Comparison of ENCODE assay signal across 22 cellular contexts in genomic region chr6:24699521-24700359, GRCh38. TPM values are rescaled to one million over a fixed set of nuclear protein-coding genes. Genes with fewer than 3 reads are reported as not detected.
DNase-seq lines count a peak whose midpoint lies in the region; ATAC-seq, FAIRE-seq and TF ChIP-seq lines count a peak whose summit lies in the region.
"Had no signal": no experiment of that assay in that cellular context is flagged by ENCODE, and none has a peak within 500 bp of the region (broad histone marks: within the 10 kb centered on the region; RNA-seq: fewer than 3 reads in every experiment).

No MANE protein-coding gene starts in this region.

- TF ChIP-seq POLR2A in K562 (conservative IDR thresholded peaks at IDR 0.05), result no peak

- no peaks in the 10 kb centered on the region for H3K27me3 Mint-ChIP-seq in T-helper 1 cell treated with Interleukin-12 subunit alpha and Interleukin-12 subunit beta and Interleukin-4 antibody, amounts not matched to agents 30 μg/mL and 1 μg/mL, for 36 hours (ENCODE audit: low read depth)
- H3K27me3 Mint-ChIP-seq in CD4-positive, alpha-beta memory T cell, result no peaks in the 10 kb centered on the region
- no peaks in the 10 kb centered on the region for H3K27me3 Mint-ChIP-seq in naive thymus-derived CD8-positive, alpha-beta T cell
- H3K27me3 Mint-ChIP-seq: activated naive CD8-positive, alpha-beta T cell treated with anti-CD3 and anti-CD28 coated beads, Interleukin-2, amount 10 ng/mL, durations not matched to agents 7 days and 5 days; effector memory CD8-positive, alpha-beta T cell had no signal

- no peaks in the 10 kb centered on the region for H3K9me3 ChIP-seq in CD4-positive, alpha-beta memory T cell (ENCODE audit: control insufficient read depth in 1 of 2, low read length in 2 of 2)
- no peaks in the 10 kb centered on the region for H3K9me3 ChIP-seq in K562 (replicated peaks; ENCODE audit: control insufficient read depth, insufficient read depth, low read depth, low read length)
- H3K9me3 ChIP-seq: BLaER1 treated with 17β-estradiol and CSF1 and Interleukin-3, amounts not matched to agents 10 nM and 100 nM had no signal

- H3K9ac ChIP-seq in K562 (ENCODE audit: insufficient read depth in 1 of 2, low read depth in 2 of 2, low read length in 2 of 2), result no peak overlapping the region
- H3K9ac ChIP-seq: BLaER1 treated with 17β-estradiol and CSF1 and Interleukin-3, amounts not matched to agents 10 nM and 100 nM; parathyroid adenoma had no signal

- CTCF ChIA-PET in CD4-positive, alpha-beta memory T cell (lab: Charles Lee; ENCODE audit: partially characterized antibody), result interaction anchor here (1.1 to 13.2 kb wide), 2 partner anchors 45 to 118 kb away, joined by 3 to 185 read pairs; no protein-coding TSS in a partner anchor
- CTCF ChIA-PET in K562 (lab: Yijun Ruan, JAX; ENCODE audit: low intra/inter-chr PET ratio), result interaction anchor here (0.5 to 0.6 kb wide), 2 partner anchors 123 to 564 kb away, joined by 3 read pairs; no protein-coding TSS in a partner anchor

- peak overlapping the region; percentile 46 for H3K27ac Mint-ChIP-seq in T-helper 1 cell treated with Interleukin-12 subunit alpha and Interleukin-12 subunit beta and Interleukin-4 antibody, amounts not matched to agents 30 μg/mL and 1 μg/mL, for 36 hours
- H3K27ac Mint-ChIP-seq in CD4-positive, alpha-beta memory T cell, result peak overlapping the region in 5 of 7 donors; percentile 19 to 82 (median 43)
- H3K27ac Mint-ChIP-seq in naive thymus-derived CD8-positive, alpha-beta T cell, result peak overlapping the region in 9 of 10 donors; percentile 18 to 81 (median 63)
- H3K27ac Mint-ChIP-seq: activated naive CD8-positive, alpha-beta T cell treated with anti-CD3 and anti-CD28 coated beads, Interleukin-2, amount 10 ng/mL, durations not matched to agents 7 days and 5 days had no signal

- no peak for ATAC-seq in K562
- no peak for ATAC-seq in naive thymus-derived CD8-positive, alpha-beta T cell
- ATAC-seq in HG03432 (IDR thresholded peaks at IDR 0.05; ENCODE audit: unreplicated experiment), result no peak
- ATAC-seq in HG03460 (IDR thresholded peaks at IDR 0.05; ENCODE audit: unreplicated experiment), result no peak
- no peak for ATAC-seq in GM21723 (IDR thresholded peaks at IDR 0.05; ENCODE audit: unreplicated experiment)
- ATAC-seq: effector memory CD8-positive, alpha-beta T cell had no signal

- TF ChIP-seq RAD21 in K562 (CRISPR knock-in tag; conservative IDR thresholded peaks at IDR 0.05 in 1 of 2, IDR thresholded peaks at IDR 0.05 in 1 of 2), result no peak

- TF ChIP-seq EP300 in K562 (IDR thresholded peaks at IDR 0.05; ENCODE audit: low read length), result no peak

- intact Hi-C loops in CD4-positive, alpha-beta memory T cell (cut with micrococcal nuclease), result loop anchor here (5.0 to 10.0 kb wide), 3 partner anchors 32 to 318 kb away; partner anchors contain the start of genes ACOT13, ALDH5A1 and TDP2
- intact Hi-C loops in K562 (cut with micrococcal nuclease), result loop anchor here (5.0 kb wide), 1 partner anchor 373 kb away; no protein-coding TSS in a partner anchor

- H3K4me2 ChIP-seq in K562 (ENCODE audit: insufficient read depth, low read length), result no peak overlapping the region
- H3K4me2 ChIP-seq: BLaER1 treated with 17β-estradiol and CSF1 and Interleukin-3, amounts not matched to agents 10 nM and 100 nM had no signal

- H4K20me1 ChIP-seq in K562 (replicated peaks; ENCODE audit: control insufficient read depth, insufficient read depth, low read length), result 0 out of 2 replicates have a peak, but pooled peaks cover 3% of the 10 kb centered on the region

- H3K36me3 ChIP-seq in CD4-positive, alpha-beta memory T cell (ENCODE audit: insufficient read depth, low read length), result peaks cover 22% of the 10 kb centered on the region
- peaks cover 57% of the 10 kb centered on the region for H3K36me3 ChIP-seq in K562 (ENCODE audit: control insufficient read depth, insufficient read depth, low read length)

- peaks cover 11% of the 10 kb centered on the region for H3K4me1 Mint-ChIP-seq in T-helper 1 cell treated with Interleukin-12 subunit alpha and Interleukin-12 subunit beta and Interleukin-4 antibody, amounts not matched to agents 30 μg/mL and 1 μg/mL, for 36 hours (ENCODE audit: low read depth)
- H3K4me1 Mint-ChIP-seq in CD4-positive, alpha-beta memory T cell, result peaks cover 5 to 23% (median 13%) of the 10 kb centered on the region in 4 donors
- H3K4me1 Mint-ChIP-seq in naive thymus-derived CD8-positive, alpha-beta T cell, result peaks cover 15 to 41% (median 35%) of the 10 kb centered on the region in 4 donors

- peaks cover 35% of the 10 kb centered on the region for H3K36me3 Mint-ChIP-seq in T-helper 1 cell treated with Interleukin-12 subunit alpha and Interleukin-12 subunit beta and Interleukin-4 antibody, amounts not matched to agents 30 μg/mL and 1 μg/mL, for 36 hours (ENCODE audit: low read depth)
- H3K36me3 Mint-ChIP-seq in CD4-positive, alpha-beta memory T cell, result peaks cover 5 to 37% of the 10 kb centered on the region in 2 donors
- peaks cover 0 to 49% (median 0%) of the 10 kb centered on the region in 3 donors for H3K36me3 Mint-ChIP-seq in naive thymus-derived CD8-positive, alpha-beta T cell

- no peaks in the 10 kb centered on the region for H3K4me1 ChIP-seq in CD4-positive, alpha-beta memory T cell (ENCODE audit: insufficient read depth, low read length)
- H3K4me1 ChIP-seq in K562 (replicated peaks in 1 of 2; ENCODE audit: control insufficient read depth in 2 of 2, insufficient read depth in 2 of 2, low read length in 2 of 2), result no peaks in the 10 kb centered on the region
- H3K4me1 ChIP-seq: BLaER1 treated with 17β-estradiol and CSF1 and Interleukin-3, amounts not matched to agents 10 nM and 100 nM; parathyroid adenoma had no signal

- no peaks in the 10 kb centered on the region for H3K9me1 ChIP-seq in K562 (ENCODE audit: control insufficient read depth, insufficient read depth, low read length)

- WGBS in K562 (ENCODE audit: insufficient coverage, low coverage, missing lambda C conversion rate), result 55% methylated on average over 3 of the region's 3 CpGs

- H3K79me2 ChIP-seq in K562 (ENCODE audit: control insufficient read depth, insufficient read depth, low read length), result no peaks in the 10 kb centered on the region
- H3K79me2 ChIP-seq: parathyroid adenoma had no signal

- no peaks in the 10 kb centered on the region for H3K9me3 Mint-ChIP-seq in T-helper 1 cell treated with Interleukin-12 subunit alpha and Interleukin-12 subunit beta and Interleukin-4 antibody, amounts not matched to agents 30 μg/mL and 1 μg/mL, for 36 hours
- H3K9me3 Mint-ChIP-seq in CD4-positive, alpha-beta memory T cell, result no peaks in the 10 kb centered on the region
- H3K9me3 Mint-ChIP-seq in naive thymus-derived CD8-positive, alpha-beta T cell, result no peaks in the 10 kb centered on the region
- H3K9me3 Mint-ChIP-seq: activated naive CD8-positive, alpha-beta T cell treated with anti-CD3 and anti-CD28 coated beads, Interleukin-2, amount 10 ng/mL, durations not matched to agents 7 days and 5 days; effector memory CD8-positive, alpha-beta T cell had no signal

- H3K4me3 Mint-ChIP-seq in T-helper 1 cell treated with Interleukin-12 subunit alpha and Interleukin-12 subunit beta and Interleukin-4 antibody, amounts not matched to agents 30 μg/mL and 1 μg/mL, for 36 hours, result no peak overlapping the region
- no peak overlapping the region for H3K4me3 Mint-ChIP-seq in CD4-positive, alpha-beta memory T cell
- H3K4me3 Mint-ChIP-seq in naive thymus-derived CD8-positive, alpha-beta T cell, result no peak overlapping the region
- H3K4me3 Mint-ChIP-seq: activated naive CD8-positive, alpha-beta T cell treated with anti-CD3 and anti-CD28 coated beads, Interleukin-2, amount 10 ng/mL, durations not matched to agents 7 days and 5 days; effector memory CD8-positive, alpha-beta T cell had no signal

- POLR2A ChIA-PET in CD4-positive, alpha-beta memory T cell (lab: Charles Lee; ENCODE audit: partially characterized antibody), result interaction anchor here (0.7 kb wide), 1 partner anchor 189 kb away, joined by 3 read pairs; no protein-coding TSS in a partner anchor
- POLR2A ChIA-PET in K562 (lab: Yijun Ruan, JAX), result interaction anchor here (0.9 to 2.5 kb wide), 4 partner anchors 8 to 114 kb away, joined by 3 to 9 read pairs (median 4); no protein-coding TSS in a partner anchor
- POLR2A ChIA-PET in naive thymus-derived CD8-positive, alpha-beta T cell (lab: Charles Lee), result interaction anchor here (0.7 kb wide), 2 partner anchors 38 to 178 kb away, joined by 3 to 6 read pairs; no protein-coding TSS in a partner anchor

- H3K4me3 ChIP-seq in CD4-positive, alpha-beta memory T cell (ENCODE audit: low read length in 2 of 2), result no peak overlapping the region
- H3K4me3 ChIP-seq in K562, result no peak overlapping the region
- H3K4me3 ChIP-seq: BLaER1 treated with 17β-estradiol and CSF1 and Interleukin-3, amounts not matched to agents 10 nM and 100 nM had no signal

- no peak for FAIRE-seq in K562 (lab: Jason Lieb, UNC)

- no peaks in the 10 kb centered on the region for H3K27me3 ChIP-seq in CD4-positive, alpha-beta memory T cell (ENCODE audit: insufficient read depth, low read length)
- no peaks in the 10 kb centered on the region for H3K27me3 ChIP-seq in K562 (ENCODE audit: control insufficient read depth in 2 of 2, insufficient read depth in 2 of 2, low read length in 2 of 2)
- H3K27me3 ChIP-seq: BLaER1 treated with 17β-estradiol and CSF1 and Interleukin-3, amounts not matched to agents 10 nM and 100 nM had no signal

- DNase-seq in T-helper 1 cell (no peak), K562 (ENCODE audit: extremely low read depth in 1 of 4, low spot score in 3 of 4) (no peak)
- DNase-seq in CD4-positive, alpha-beta memory T cell, result no peak
- no peak for DNase-seq in naive thymus-derived CD8-positive, alpha-beta T cell
- DNase-seq: activated naive CD8-positive, alpha-beta T cell treated with anti-CD3 and anti-CD28 coated beads, Interleukin-2, amount 10 ng/mL, durations not matched to agents 7 days and 5 days; central memory CD4-positive, alpha-beta T cell; DND-41; effector memory CD8-positive, alpha-beta T cell; left cardiac atrium; NCI-H2029 treated with DMSO at 0.1 percent for 48 hours; NCI-H510A; SIG-M5; stimulated activated CD4-positive, alpha-beta T cell treated with anti-CD3 and anti-CD28 coated beads, Interleukin-4, amount 100 ng/mL, for 24 hours; T1000; trophoblast cell had no signal

- no peak overlapping the region for H2AFZ ChIP-seq in K562 (ENCODE audit: low read depth, low read length)
- H2AFZ ChIP-seq: parathyroid adenoma had no signal

- TF ChIP-seq CTCF in K562 (IDR thresholded peaks at IDR 0.05 in 2 of 3, conservative IDR thresholded peaks at IDR 0.05 in 1 of 3; ENCODE audit: insufficient read depth in 2 of 3, low read depth in 1 of 3, low read length in 3 of 3), result no peak

- no TSS peak for BruUV-seq in K562 (replicated peaks; lab: Mats Ljungman, UMichigan)

- in situ Hi-C loops in K562 (cut with MboI), result loop anchor here (5.0 kb wide), 1 partner anchor 117 kb away; no protein-coding TSS in a partner anchor

- no peak overlapping the region for H3K27ac ChIP-seq in CD4-positive, alpha-beta memory T cell (ENCODE audit: low read depth, low read length)
- H3K27ac ChIP-seq in K562 (ENCODE audit: extremely low read depth, low read depth, low read length), result no peak overlapping the region
- H3K27ac ChIP-seq: 22Rv1; BLaER1 treated with 17β-estradiol and CSF1 and Interleukin-3, amounts not matched to agents 10 nM and 100 nM; parathyroid adenoma had no signal

RNA-seq across cellular contexts. Expression of gene C6orf62, which starts 19.2 kb away (rescaled TPM):
- 100 to 1,000 TPM; 173 to 176 TPM for total RNA-seq in CD4-positive, alpha-beta memory T cell
- polyA plus RNA-seq in CD4-positive, alpha-beta memory T cell, result 100 to 1,000 TPM in 1 of 2 donors, 10 to 100 TPM in 1; 90.1 to 125 TPM
- total RNA-seq in K562 (2011; cell fraction: chromatin; rRNA removed; ENCODE audit: low replicate concordance), result 43.5 and 83.8 TPM in 2 replicates
- 36.7 and 38.0 TPM in 2 replicates for total RNA-seq in K562 (2011; cell fraction: nucleolus; rRNA removed)
- 66.0 and 93.1 TPM in 2 replicates for total RNA-seq in K562 (2011; cell fraction: nucleoplasm; rRNA removed)
- total RNA-seq in K562 (2014; rRNA removed) (48.5 and 52.9 TPM in 2 replicates), K562 (2014; rRNA removed; fragmentation: Illumina TruSeq; extraction: Trizol) (110 and 124 TPM in 2 replicates), K562 (2015; rRNA removed; fragmentation: Illumina TruSeq; extraction: Trizol) (111 and 113 TPM in 2 replicates), K562 (2021) (113 and 117 TPM in 2 replicates)
- polyA plus RNA-seq in K562 (2011; rRNA removed) (76.7 and 105 TPM in 2 replicates), K562 (2014; fragmentation: Illumina TruSeq; extraction: Trizol) (86.2 and 111 TPM in 2 replicates), K562 (2014; fragmentation: Nextera tagmentation; extraction: Ambion mirVana) (100 to 1,000 TPM; 355 to 579 TPM), K562 (2014; rRNA removed) (56.8 and 65.6 TPM in 2 replicates)
- 37.7 and 38.4 TPM in 2 replicates for polyA plus RNA-seq in K562 (2011; cell fraction: cytosol; rRNA removed)
- 55.2 and 65.3 TPM in 2 replicates for polyA plus RNA-seq in K562 (2011; cell fraction: nucleus; rRNA removed)
- 55.2 and 66.1 TPM in 2 replicates for polyA plus RNA-seq in K562 (2012)
- 117 and 150 TPM in 2 replicates for polyA minus RNA-seq in K562 (2011; rRNA and poly(A)+ RNA removed)
- polyA minus RNA-seq in K562 (2011; cell fraction: cytosol; rRNA and poly(A)+ RNA removed), result 41.9 and 92.5 TPM in 2 replicates
- polyA minus RNA-seq in K562 (2011; cell fraction: nucleus; rRNA and poly(A)+ RNA removed), result 37.2 and 54.4 TPM in 2 replicates
- 100 to 1,000 TPM; 188 to 190 TPM for total RNA-seq in naive thymus-derived CD8-positive, alpha-beta T cell
- polyA plus RNA-seq in naive thymus-derived CD8-positive, alpha-beta T cell, result 100 to 1,000 TPM in 2 of 3 donors, 10 to 100 TPM in 1; 81.5 to 126 (median 101) TPM

RNA-seq across cellular contexts. Expression of gene ACOT13, which starts 32.9 kb away (rescaled TPM):
- 10 to 100 TPM; 11.1 to 12.5 TPM for total RNA-seq in CD4-positive, alpha-beta memory T cell
- polyA plus RNA-seq in CD4-positive, alpha-beta memory T cell, result 10 to 100 TPM; 17.3 to 19.3 TPM
- total RNA-seq in K562 (2011; cell fraction: chromatin; rRNA removed; ENCODE audit: low replicate concordance), result 4.4 and 16.0 TPM in 2 replicates
- total RNA-seq in K562 (2011; cell fraction: nucleolus; rRNA removed), result 4.3 TPM in 2 replicates
- 6.1 and 11.8 TPM in 2 replicates for total RNA-seq in K562 (2011; cell fraction: nucleoplasm; rRNA removed)
- total RNA-seq in K562 (2014; rRNA removed) (14.1 and 20.9 TPM in 2 replicates), K562 (2014; rRNA removed; fragmentation: Illumina TruSeq; extraction: Trizol) (65.7 and 75.7 TPM in 2 replicates), K562 (2015; rRNA removed; fragmentation: Illumina TruSeq; extraction: Trizol) (46.3 and 49.2 TPM in 2 replicates), K562 (2021) (57.9 and 58.1 TPM in 2 replicates)
- polyA plus RNA-seq in K562 (2011; rRNA removed) (99.7 and 129 TPM in 2 replicates), K562 (2014; fragmentation: Illumina TruSeq; extraction: Trizol) (72.2 and 82.8 TPM in 2 replicates), K562 (2014; fragmentation: Nextera tagmentation; extraction: Ambion mirVana) (100 to 1,000 TPM; 106 to 127 TPM), K562 (2014; rRNA removed) (37.6 and 40.4 TPM in 2 replicates)
- polyA plus RNA-seq in K562 (2011; cell fraction: cytosol; rRNA removed), result 24.7 and 40.8 TPM in 2 replicates
- polyA plus RNA-seq in K562 (2011; cell fraction: nucleus; rRNA removed), result 11.4 and 19.8 TPM in 2 replicates
- polyA plus RNA-seq in K562 (2012), result 54.7 and 56.0 TPM in 2 replicates
- 48.9 and 54.5 TPM in 2 replicates for polyA minus RNA-seq in K562 (2011; rRNA and poly(A)+ RNA removed)
- 13.7 and 18.1 TPM in 2 replicates for polyA minus RNA-seq in K562 (2011; cell fraction: cytosol; rRNA and poly(A)+ RNA removed)
- 3.6 and 6.2 TPM in 2 replicates for polyA minus RNA-seq in K562 (2011; cell fraction: nucleus; rRNA and poly(A)+ RNA removed)
- 10 to 100 TPM; 10.8 to 11.0 TPM for total RNA-seq in naive thymus-derived CD8-positive, alpha-beta T cell
- 10 to 100 TPM; 16.5 to 19.0 (median 16.5) TPM for polyA plus RNA-seq in naive thymus-derived CD8-positive, alpha-beta T cell

RNA-seq across cellular contexts. Expression of gene TDP2, which starts 33.0 kb away (rescaled TPM):
- total RNA-seq in CD4-positive, alpha-beta memory T cell, result 10 to 100 TPM; 72.8 to 74.3 TPM
- polyA plus RNA-seq in CD4-positive, alpha-beta memory T cell, result 10 to 100 TPM; 43.4 to 62.2 TPM
- total RNA-seq in K562 (2011; cell fraction: chromatin; rRNA removed; ENCODE audit: low replicate concordance), result 36.5 and 52.5 TPM in 2 replicates
- 30.2 and 34.3 TPM in 2 replicates for total RNA-seq in K562 (2011; cell fraction: nucleolus; rRNA removed)
- total RNA-seq in K562 (2011; cell fraction: nucleoplasm; rRNA removed), result 41.6 and 42.5 TPM in 2 replicates
- 29.0 and 46.5 TPM in 2 replicates for total RNA-seq in K562 (2014; rRNA removed)
- total RNA-seq in K562 (2014; rRNA removed; fragmentation: Illumina TruSeq; extraction: Trizol), result 31.8 and 32.9 TPM in 2 replicates
- total RNA-seq in K562 (2015; rRNA removed; fragmentation: Illumina TruSeq; extraction: Trizol), result 27.3 and 28.6 TPM in 2 replicates
- total RNA-seq in K562 (2021), result 37.9 and 38.2 TPM in 2 replicates
- 41.3 and 60.1 TPM in 2 replicates for polyA plus RNA-seq in K562 (2011; rRNA removed)
- 10.1 and 18.1 TPM in 2 replicates for polyA plus RNA-seq in K562 (2011; cell fraction: cytosol; rRNA removed)
- 28.7 and 29.2 TPM in 2 replicates for polyA plus RNA-seq in K562 (2011; cell fraction: nucleus; rRNA removed)
- polyA plus RNA-seq in K562 (2012), result 43.5 and 47.6 TPM in 2 replicates
- polyA plus RNA-seq in K562 (2014; fragmentation: Illumina TruSeq; extraction: Trizol), result 53.6 and 56.8 TPM in 2 replicates
- 10 to 100 TPM; 27.7 to 28.7 TPM for polyA plus RNA-seq in K562 (2014; fragmentation: Nextera tagmentation; extraction: Ambion mirVana)
- 53.0 and 56.5 TPM in 2 replicates for polyA plus RNA-seq in K562 (2014; rRNA removed)
- 29.1 and 37.8 TPM in 2 replicates for polyA minus RNA-seq in K562 (2011; rRNA and poly(A)+ RNA removed)
- polyA minus RNA-seq in K562 (2011; cell fraction: cytosol; rRNA and poly(A)+ RNA removed), result 12.4 and 13.6 TPM in 2 replicates
- polyA minus RNA-seq in K562 (2011; cell fraction: nucleus; rRNA and poly(A)+ RNA removed), result 31.9 and 71.3 TPM in 2 replicates
- total RNA-seq in naive thymus-derived CD8-positive, alpha-beta T cell, result 10 to 100 TPM; 74.7 to 76.6 TPM
- 10 to 100 TPM; 37.9 to 49.1 (median 44.5) TPM for polyA plus RNA-seq in naive thymus-derived CD8-positive, alpha-beta T cell

RNA-seq across cellular contexts. Expression of gene KIAA0319, which starts 53.7 kb away (rescaled TPM):
- under 1 TPM in 1 of 2 experiments, not detected in 1; 0.11 TPM for total RNA-seq in CD4-positive, alpha-beta memory T cell
- under 1 TPM in 1 of 2 donors, not detected in 1; 0.07 TPM for polyA plus RNA-seq in CD4-positive, alpha-beta memory T cell
- not detected in 2 replicates for total RNA-seq in K562 (2011; cell fraction: chromatin; rRNA removed; ENCODE audit: low replicate concordance)
- not detected in 2 replicates for total RNA-seq in K562 (2011; cell fraction: nucleolus; rRNA removed)
- not detected in 2 replicates for total RNA-seq in K562 (2011; cell fraction: nucleoplasm; rRNA removed)
- total RNA-seq in K562 (2014; rRNA removed) (not detected in 2 replicates), K562 (2014; rRNA removed; fragmentation: Illumina TruSeq; extraction: Trizol) (not detected in 2 replicates), K562 (2015; rRNA removed; fragmentation: Illumina TruSeq; extraction: Trizol) (not detected in 2 replicates), K562 (2021) (not detected in 2 replicates)
- polyA plus RNA-seq in K562 (2011; rRNA removed) (not detected in 2 replicates), K562 (2014; fragmentation: Illumina TruSeq; extraction: Trizol) (0.01 TPM in 1 of 2 replicates, not detected in the other), K562 (2014; fragmentation: Nextera tagmentation; extraction: Ambion mirVana) (not detected), K562 (2014; rRNA removed) (0.03 TPM in 1 of 2 replicates, not detected in the other)
- not detected in 2 replicates for polyA plus RNA-seq in K562 (2011; cell fraction: cytosol; rRNA removed)
- not detected in 2 replicates for polyA plus RNA-seq in K562 (2011; cell fraction: nucleus; rRNA removed)
- polyA plus RNA-seq in K562 (2012), result 0.01 TPM in 2 replicates
- polyA minus RNA-seq in K562 (2011; rRNA and poly(A)+ RNA removed), result not detected in 2 replicates
- polyA minus RNA-seq in K562 (2011; cell fraction: cytosol; rRNA and poly(A)+ RNA removed), result not detected in 2 replicates
- not detected in 2 replicates for polyA minus RNA-seq in K562 (2011; cell fraction: nucleus; rRNA and poly(A)+ RNA removed)
- not detected for total RNA-seq in naive thymus-derived CD8-positive, alpha-beta T cell
- polyA plus RNA-seq in naive thymus-derived CD8-positive, alpha-beta T cell, result under 1 TPM in 2 of 3 donors, not detected in 1; 0.07 TPM
